Comparison of ENCODE assay signal across 7 cellular contexts in genomic region chr19:28997871-28998270, GRCh38.
DNase-seq lines count a peak whose midpoint lies in the region; FAIRE-seq and TF ChIP-seq lines count a peak whose summit lies in the region.
"Not testable (repeated sequence)": the region's sequence is repeated elsewhere in the genome, so short reads cannot be mapped to it uniquely, and the experiment has no call there.

No MANE protein-coding gene starts in this region.

- intact Hi-C loops in kidney (cut with DNase I), result not testable (repeated sequence)

- not testable (repeated sequence) for H2BK12ac ChIP-seq in mesenchymal stem cell (ENCODE audit: low read length in 2 of 2)

- 80% methylated on average over 5 of the region's 6 CpGs for WGBS in mesenchymal stem cell
- WGBS in small intestine, 3 donors, result 26 to 64% (median 38%) methylated on average over 6 of the region's 6 CpGs

- H3K14ac ChIP-seq in mesenchymal stem cell (ENCODE audit: low read length in 2 of 2), result not testable (repeated sequence)

- peaks cover 5 to 29% of the 10 kb centered on the region in 2 donors for H3K4me1 ChIP-seq in kidney (ENCODE audit: control insufficient read depth in 1 of 2, insufficient read depth in 1 of 2, low read depth in 1 of 2, low read length in 2 of 2)
- H3K4me1 ChIP-seq in mesenchymal stem cell (ENCODE audit: control insufficient read depth, insufficient read depth, low read depth, low read length); small intestine (ENCODE audit: control insufficient read depth in 2 of 2, insufficient read depth in 1 of 2, low read depth in 1 of 2, low read length in 1 of 2): not testable (repeated sequence)

- not testable (repeated sequence) for H3K18ac ChIP-seq in mesenchymal stem cell (ENCODE audit: low read depth in 1 of 2, low read length in 2 of 2)

- not testable (repeated sequence) for H3K9me3 ChIP-seq in kidney (ENCODE audit: control insufficient read depth in 1 of 2, low read length in 2 of 2); small intestine (ENCODE audit: control insufficient read depth, low read depth)
- H3K9me3 ChIP-seq in mesenchymal stem cell (ENCODE audit: control insufficient read depth, low read length), result peaks cover 36% of the 10 kb centered on the region

- not testable (repeated sequence) for H3K9ac ChIP-seq in kidney (ENCODE audit: low read length in 2 of 2); mesenchymal stem cell (ENCODE audit: low read length)

- peak; percentile 43 for FAIRE-seq in RCC 7860 (lab: Jason Lieb, UNC)
- not testable (repeated sequence) for FAIRE-seq in kidney (lab: Jason Lieb, UNC); small intestine (lab: Jason Lieb, UNC)

- H4K8ac ChIP-seq in mesenchymal stem cell (ENCODE audit: low read length), result not testable (repeated sequence)

- not testable (repeated sequence) for H2BK15ac ChIP-seq in mesenchymal stem cell (ENCODE audit: low read depth, poor library complexity, severe bottlenecking)

- H3K79me1 ChIP-seq in mesenchymal stem cell (replicated peaks; ENCODE audit: low read length, poor library complexity, severe bottlenecking), result not testable (repeated sequence)

- not testable (repeated sequence) for H3K23ac ChIP-seq in mesenchymal stem cell (ENCODE audit: low read length in 2 of 2)

- DNase-seq in Caki2 (ENCODE audit: low read depth), result peak; percentile 96
- DNase-seq in HuH-7 (ENCODE audit: low spot score), result peak; percentile 30
- peak; percentile 72 for DNase-seq in MV-4-11 (lab: John Stamatoyannopoulos, UW)
- peak; percentile 49 for DNase-seq in RCC 7860 (ENCODE audit: low spot score)
- DNase-seq in kidney, result peak; percentile 24
- not testable (repeated sequence) for DNase-seq in mesenchymal stem cell
- peak; percentile 56 for DNase-seq in small intestine

- H2BK5ac ChIP-seq in mesenchymal stem cell (ENCODE audit: low read depth, low read length, poor library complexity, severe bottlenecking), result not testable (repeated sequence)

- H2AK5ac ChIP-seq in mesenchymal stem cell (ENCODE audit: low read length, severe bottlenecking), result not testable (repeated sequence)

- H3K4ac ChIP-seq in mesenchymal stem cell (ENCODE audit: low read depth in 1 of 2, low read length in 2 of 2), result not testable (repeated sequence)

- peak overlapping the region in 1 of 2 donors; percentile 55 for H3K27ac ChIP-seq in kidney (ENCODE audit: low read depth in 2 of 2, low read length in 2 of 2)
- H3K27ac ChIP-seq in mesenchymal stem cell (ENCODE audit: low read length, poor library complexity, severe bottlenecking), result peak overlapping the region; percentile 19
- peak overlapping the region in 1 of 2 donors; percentile 17 for H3K27ac ChIP-seq in small intestine (ENCODE audit: low read depth in 1 of 2, low read length in 1 of 2)

- not testable (repeated sequence) for H2AFZ ChIP-seq in mesenchymal stem cell (ENCODE audit: low read depth, low read length)

- in situ Hi-C loops in Caki2 (cut with HindIII; ENCODE audit: low pct_unique_long_range_greater_than_20kb, low sequenced_read_pairs), result not testable (repeated sequence)

- not testable (repeated sequence) for TF ChIP-seq CTCF in kidney (IDR thresholded peaks at IDR 0.05; ENCODE audit: borderline replicate concordance, extremely low read depth, insufficient read depth)

- H2BK120ac ChIP-seq in mesenchymal stem cell (ENCODE audit: low read depth, low read length), result not testable (repeated sequence)

- H3K4me3 ChIP-seq in kidney (ENCODE audit: low read length in 2 of 2); mesenchymal stem cell (ENCODE audit: insufficient read depth in 1 of 2, low read depth in 1 of 2, low read length in 2 of 2); small intestine (ENCODE audit: low read depth in 1 of 2, low read length in 2 of 2): not testable (repeated sequence)

- H3K27me3 ChIP-seq in mesenchymal stem cell (ENCODE audit: control insufficient read depth in 1 of 2, insufficient read depth in 1 of 2, low read length in 2 of 2); small intestine (ENCODE audit: control insufficient read depth in 2 of 2, insufficient read depth in 2 of 2, low read length in 2 of 2): not testable (repeated sequence)

- not testable (repeated sequence) for H3K4me2 ChIP-seq in mesenchymal stem cell (ENCODE audit: low read length, poor library complexity, severe bottlenecking)

- H3K36me3 ChIP-seq in kidney (ENCODE audit: control insufficient read depth in 1 of 2, insufficient read depth in 2 of 2, low read length in 2 of 2); mesenchymal stem cell (ENCODE audit: control insufficient read depth in 1 of 2, insufficient read depth in 2 of 2, low read depth in 1 of 2, low read length in 2 of 2); small intestine (ENCODE audit: control insufficient read depth in 2 of 2, insufficient read depth in 2 of 2, low read length in 2 of 2): not testable (repeated sequence)

- not testable (repeated sequence) for H4K91ac ChIP-seq in mesenchymal stem cell (ENCODE audit: low read length)
